9 cellular contexts compared by ENCODE assay signal in the genomic region with DNA sequence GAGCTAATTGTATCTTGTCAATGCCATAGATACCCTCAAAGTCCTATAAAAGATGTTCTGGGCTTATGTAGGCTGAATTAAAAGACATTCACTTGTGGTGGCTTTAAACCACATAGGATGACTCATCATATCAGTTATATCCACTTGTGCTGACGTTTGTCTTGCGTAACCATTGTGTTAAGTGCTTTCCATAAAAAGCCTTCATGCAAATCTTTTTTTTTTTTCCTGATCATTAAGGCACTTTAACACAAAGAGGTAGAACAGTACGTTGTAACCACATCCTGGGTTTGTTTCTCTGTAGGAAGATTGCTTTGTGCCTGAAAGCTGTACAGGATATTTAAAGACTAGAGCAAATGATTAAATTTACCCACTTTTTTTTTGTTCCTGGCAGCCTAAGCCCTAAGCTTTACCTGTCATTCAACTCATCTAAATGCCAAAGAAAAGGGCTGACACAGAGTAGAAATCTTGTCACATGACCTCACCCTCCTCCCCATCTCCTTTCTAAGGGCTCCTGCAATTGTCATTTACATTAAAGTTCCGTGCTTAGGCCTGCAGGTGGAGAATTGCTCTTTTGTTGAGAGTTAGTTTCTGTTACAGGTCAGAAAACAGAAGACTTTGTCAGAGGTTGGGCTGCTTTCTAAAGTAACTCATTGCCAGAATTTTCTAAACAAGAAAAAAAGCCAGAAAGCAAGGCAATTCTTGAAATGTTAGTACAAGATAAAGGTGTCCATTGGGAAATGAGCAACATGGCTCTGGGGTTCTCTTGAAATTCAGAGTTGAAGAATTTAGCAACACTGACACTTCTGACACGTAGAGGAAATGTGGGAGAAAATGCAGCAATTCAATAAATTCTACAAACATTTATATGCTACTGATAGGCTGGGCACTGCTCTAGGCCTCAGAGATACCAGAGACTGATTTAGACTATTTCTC.
DNase-seq lines count a peak whose midpoint lies in the region; ATAC-seq and TF ChIP-seq lines count a peak whose summit lies in the region.
"Had no signal": no experiment of that assay in that cellular context is flagged by ENCODE, and none has a peak within 500 bp of the region (broad histone marks: within the 10 kb centered on the region; RNA-seq: fewer than 3 reads in every experiment).

No MANE protein-coding gene starts in this region.

- H3K36me3 Mint-ChIP-seq in WTC11: no peaks in the 10 kb centered on the region
- H3K36me3 Mint-ChIP-seq: memory B cell had no signal

- POLR2A ChIA-PET in AG04449 (lab: Yijun Ruan, JAX): no interaction called here
- POLR2A ChIA-PET in WTC11 (lab: Charles Lee): no interaction called here

- DNase-seq in AG04449 (ENCODE audit: low read depth, low spot score): peak; percentile 37
- DNase-seq in NCI-H187 (lab: John Stamatoyannopoulos, UW): peak; percentile 86 to 88
- peak; percentile 14 for DNase-seq in WTC11 (ENCODE audit: low spot score)
- peak; percentile 94 for DNase-seq in glomerular visceral epithelial cell (ENCODE audit: extremely low spot score)
- DNase-seq in stimulated activated CD4-positive, alpha-beta T cell treated with anti-CD3 and anti-CD28 coated beads, Interleukin-2, amount 100 ng/mL, for 4 hours (ENCODE audit: low read depth): peak; percentile 33
- DNase-seq in posterior cingulate gyrus: no peak

- CTCF ChIA-PET in AG04449 (lab: Yijun Ruan, JAX) (no interaction called here), WTC11 (lab: Charles Lee) (interaction anchor here (1.0 to 1.1 kb wide), 2 partner anchors 89 to 199 kb away, joined by 3 read pairs; no protein-coding TSS in a partner anchor)

- H3K4me3 Mint-ChIP-seq in WTC11: peak overlapping the region; percentile 3
- H3K4me3 Mint-ChIP-seq: memory B cell had no signal

- no peaks in the 10 kb centered on the region for H3K27me3 Mint-ChIP-seq in WTC11 (ENCODE audit: low read depth)
- H3K27me3 Mint-ChIP-seq: memory B cell had no signal

- ATAC-seq in GM18858 (IDR thresholded peaks at IDR 0.05; ENCODE audit: unreplicated experiment) (peak; percentile 75), HG02981 (IDR thresholded peaks at IDR 0.05; ENCODE audit: unreplicated experiment) (peak; percentile 88), WTC11 (peak; percentile 95)

- no peak for TF ChIP-seq CTCF in AG04449 (IDR thresholded peaks at IDR 0.05; ENCODE audit: insufficient read depth, low read length, missing control alignments)
- TF ChIP-seq CTCF in WTC11 (IDR thresholded peaks at IDR 0.05): no peak; the same call in 1 of the 2 replicates

- intact Hi-C loops in posterior cingulate gyrus (cut with DNase I): no loop called here

- no peak overlapping the region for H3K4me3 ChIP-seq in AG04449 (ENCODE audit: low read depth, low read length)

- peaks cover 36% of the 10 kb centered on the region for H3K4me1 Mint-ChIP-seq in WTC11
- H3K4me1 Mint-ChIP-seq: memory B cell had no signal

- H3K27ac Mint-ChIP-seq in WTC11: peak overlapping the region; percentile 95
- H3K27ac Mint-ChIP-seq: memory B cell had no signal

- no peaks in the 10 kb centered on the region for H3K9me3 Mint-ChIP-seq in WTC11

TF ChIP-seq in WTC11, 78 proteins besides CTCF, POLR2A, EP300 and RAD21:
- TF ChIP-seq, protein P1, sequence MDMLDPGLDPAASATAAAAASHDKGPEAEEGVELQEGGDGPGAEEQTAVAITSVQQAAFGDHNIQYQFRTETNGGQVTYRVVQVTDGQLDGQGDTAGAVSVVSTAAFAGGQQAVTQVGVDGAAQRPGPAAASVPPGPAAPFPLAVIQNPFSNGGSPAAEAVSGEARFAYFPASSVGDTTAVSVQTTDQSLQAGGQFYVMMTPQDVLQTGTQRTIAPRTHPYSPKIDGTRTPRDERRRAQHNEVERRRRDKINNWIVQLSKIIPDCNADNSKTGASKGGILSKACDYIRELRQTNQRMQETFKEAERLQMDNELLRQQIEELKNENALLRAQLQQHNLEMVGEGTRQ (CRISPR knock-in tag; IDR thresholded peaks at IDR 0.05): peak; percentile 88
- TF ChIP-seq ZNF423 (CRISPR knock-in tag; IDR thresholded peaks at IDR 0.05): no peak
- TF ChIP-seq USF1 (CRISPR knock-in tag; IDR thresholded peaks at IDR 0.05): peak; percentile 85

Comparison
In these comparisons a context has a peak if more than half of its experiments do, and no peak if none do; other contexts are left out.
1. DNase-seq: peak in AG04449 (single experiment), NCI-H187 (2 of 2), WTC11 (single experiment), glomerular visceral epithelial cell (single experiment) and stimulated activated CD4-positive, alpha-beta T cell treated with anti-CD3 and anti-CD28 coated beads, Interleukin-2, amount 100 ng/mL, for 4 hours (single experiment); none in posterior cingulate gyrus (0 of 10).
2. Peak in every context shown above with its lines, with median percentiles within 50 percentile points of each other: ATAC-seq.